Comparison of ENCODE assay signal across 8 cellular contexts in the genomic region with DNA sequence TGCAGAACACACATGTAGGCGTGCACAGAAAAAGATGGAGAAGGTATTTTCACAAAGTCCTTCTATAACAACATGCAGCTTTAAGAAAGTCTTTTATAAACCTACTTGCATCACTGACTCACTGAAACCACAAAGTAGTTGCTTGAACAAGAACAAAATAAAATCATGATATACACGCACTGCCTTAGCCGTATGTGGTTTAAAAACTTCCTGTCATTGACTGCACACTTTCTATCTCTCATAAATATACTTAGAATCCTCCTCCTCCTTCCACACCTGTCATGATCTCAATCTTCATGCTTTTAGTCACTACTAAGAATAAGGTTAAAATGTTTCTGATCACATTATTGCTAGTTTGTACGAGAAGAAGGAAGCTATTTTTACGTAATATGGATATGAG.
DNase-seq lines count a peak whose midpoint lies in the region; ATAC-seq and TF ChIP-seq lines count a peak whose summit lies in the region.

No MANE protein-coding gene starts in this region.

- no peaks in the 10 kb centered on the region for H3K27me3 Mint-ChIP-seq in activated T-cell treated with anti-CD3 and anti-CD28 coated beads, Interleukin-2, amount 50 U/mL, for 24 hours

- H3K9me3 Mint-ChIP-seq in activated T-cell treated with anti-CD3 and anti-CD28 coated beads, Interleukin-2, amount 50 U/mL, for 24 hours: no peaks in the 10 kb centered on the region

- no peak for TF ChIP-seq CTCF in VCaP (conservative IDR thresholded peaks at IDR 0.05)

- peak; percentile 96 for ATAC-seq in HG02885 (IDR thresholded peaks at IDR 0.05; ENCODE audit: poor library complexity, unreplicated experiment)

- no peak for DNase-seq in activated T-cell treated with anti-CD3 and anti-CD28 coated beads, Interleukin-2, amount 50 U/mL, for 24 hours
- DNase-seq in activated T-cell treated with anti-CD3 and anti-CD28 coated beads, Interleukin-2, amount 50 U/mL, for 1 hour: no peak
- DNase-seq in skeletal muscle cell (ENCODE audit: low read depth) (peak; percentile 51), amniotic stem cell (lab: John Stamatoyannopoulos, UW) (no peak), posterior cingulate gyrus (no peak), anterior cingulate cortex (lab: John Stamatoyannopoulos, UW) (no peak)

- intact Hi-C loops in posterior cingulate gyrus (cut with DNase I): no loop called here

- H3K36me3 Mint-ChIP-seq in activated T-cell treated with anti-CD3 and anti-CD28 coated beads, Interleukin-2, amount 50 U/mL, for 24 hours (ENCODE audit: low read depth): peaks cover 43% of the 10 kb centered on the region

- peaks cover 31% of the 10 kb centered on the region for H3K4me1 Mint-ChIP-seq in activated T-cell treated with anti-CD3 and anti-CD28 coated beads, Interleukin-2, amount 50 U/mL, for 24 hours (ENCODE audit: low read depth)

- no peak overlapping the region for H3K4me3 ChIP-seq in skeletal muscle cell (ENCODE audit: low read depth, low read length)

- H3K27ac ChIP-seq in VCaP: peak overlapping the region; percentile 7; the same call in 1 of the 2 replicates

- H3K4me3 Mint-ChIP-seq in activated T-cell treated with anti-CD3 and anti-CD28 coated beads, Interleukin-2, amount 50 U/mL, for 24 hours: peak overlapping the region; percentile 7

- peak overlapping the region; percentile 56 for H3K27ac Mint-ChIP-seq in activated T-cell treated with anti-CD3 and anti-CD28 coated beads, Interleukin-2, amount 50 U/mL, for 24 hours
